1 cellular context compared by ENCODE assay signal in genomic region chr10:11950325-11951018, GRCh38.
TF ChIP-seq lines count a peak whose summit lies in the region.

No MANE protein-coding gene starts in this region.

TF ChIP-seq in HepG2, 621 proteins besides CTCF, POLR2A, EP300 and RAD21 (continued from another document and continues in another):
- TF ChIP-seq PRDM10 (CRISPR knock-in tag; IDR thresholded peaks at IDR 0.05; ENCODE audit: low read depth) = peak; percentile 74; the same call in 1 of the 2 replicates
- no peak for TF ChIP-seq ZIK1 (CRISPR knock-in tag; IDR thresholded peaks at IDR 0.05; ENCODE audit: borderline replicate concordance, low read depth)
- no peak for TF ChIP-seq HDAC6 (IDR thresholded peaks at IDR 0.05; ENCODE audit: low read depth, low read length)
- no peak for TF ChIP-seq PHB2 (IDR thresholded peaks at IDR 0.05; ENCODE audit: partially characterized antibody)
- no peak for TF ChIP-seq ZNF124 (CRISPR knock-in tag; IDR thresholded peaks at IDR 0.05)
- TF ChIP-seq IRF1 (CRISPR knock-in tag; IDR thresholded peaks at IDR 0.05; ENCODE audit: low read depth) = no peak
- TF ChIP-seq DMAP1 (CRISPR knock-in tag; IDR thresholded peaks at IDR 0.05) = no peak
- no peak for TF ChIP-seq EZH2 (conservative IDR thresholded peaks at IDR 0.05; ENCODE audit: low read depth, low read length)
- TF ChIP-seq ZNF33B (CRISPR knock-in tag; IDR thresholded peaks at IDR 0.05) = no peak
- TF ChIP-seq DZIP1 (CRISPR knock-in tag; IDR thresholded peaks at IDR 0.05) = no peak
- TF ChIP-seq NPAS2 (CRISPR knock-in tag; IDR thresholded peaks at IDR 0.05; ENCODE audit: borderline replicate concordance) = no peak
- TF ChIP-seq ADNP (CRISPR knock-in tag; IDR thresholded peaks at IDR 0.05) = no peak
- no peak for TF ChIP-seq PLSCR1 (CRISPR knock-in tag; IDR thresholded peaks at IDR 0.05; ENCODE audit: borderline replicate concordance)
- no peak for TF ChIP-seq ZBTB42 (CRISPR knock-in tag; IDR thresholded peaks at IDR 0.05)
- TF ChIP-seq PAWR (CRISPR knock-in tag; IDR thresholded peaks at IDR 0.05; ENCODE audit: borderline replicate concordance) = no peak
- peak; percentile 58; the same call in 1 of the 2 replicates for TF ChIP-seq ZNF644 (CRISPR knock-in tag; IDR thresholded peaks at IDR 0.05; ENCODE audit: low read depth)
- no peak for TF ChIP-seq GLMP (CRISPR knock-in tag; IDR thresholded peaks at IDR 0.05; ENCODE audit: borderline replicate concordance)
- TF ChIP-seq HINFP (CRISPR knock-in tag; IDR thresholded peaks at IDR 0.05; ENCODE audit: low read depth) = no peak
- no peak for TF ChIP-seq ARID4A (CRISPR knock-in tag; IDR thresholded peaks at IDR 0.05; ENCODE audit: borderline replicate concordance)
- no peak for TF ChIP-seq ZBTB2 (CRISPR knock-in tag; IDR thresholded peaks at IDR 0.05; ENCODE audit: low read depth)
- peak; percentile 23; the same call in 1 of the 2 replicates for TF ChIP-seq ATF1 (CRISPR knock-in tag; IDR thresholded peaks at IDR 0.05)
- TF ChIP-seq XBP1 (CRISPR knock-in tag; IDR thresholded peaks at IDR 0.05) = no peak
- TF ChIP-seq PRDM4 (CRISPR knock-in tag; IDR thresholded peaks at IDR 0.05; ENCODE audit: borderline replicate concordance) = no peak
- peak; percentile 76 for TF ChIP-seq ASH2L (IDR thresholded peaks at IDR 0.05; ENCODE audit: insufficient read length, low read depth, low read length)
- TF ChIP-seq REST (IDR thresholded peaks at IDR 0.05; ENCODE audit: borderline replicate concordance in 1 of 2, low read depth in 1 of 2, low read length in 2 of 2) = no peak
- no peak for TF ChIP-seq SP2 (CRISPR knock-in tag; IDR thresholded peaks at IDR 0.05)
- TF ChIP-seq U2AF1 (optimal IDR thresholded peaks at IDR 0.05; ENCODE audit: low read depth, low read length) = no peak
- no peak for TF ChIP-seq KDM4B (CRISPR knock-in tag; IDR thresholded peaks at IDR 0.05)
- no peak for TF ChIP-seq AKAP8 (CRISPR knock-in tag; IDR thresholded peaks at IDR 0.05)
